In the genomic region with DNA sequence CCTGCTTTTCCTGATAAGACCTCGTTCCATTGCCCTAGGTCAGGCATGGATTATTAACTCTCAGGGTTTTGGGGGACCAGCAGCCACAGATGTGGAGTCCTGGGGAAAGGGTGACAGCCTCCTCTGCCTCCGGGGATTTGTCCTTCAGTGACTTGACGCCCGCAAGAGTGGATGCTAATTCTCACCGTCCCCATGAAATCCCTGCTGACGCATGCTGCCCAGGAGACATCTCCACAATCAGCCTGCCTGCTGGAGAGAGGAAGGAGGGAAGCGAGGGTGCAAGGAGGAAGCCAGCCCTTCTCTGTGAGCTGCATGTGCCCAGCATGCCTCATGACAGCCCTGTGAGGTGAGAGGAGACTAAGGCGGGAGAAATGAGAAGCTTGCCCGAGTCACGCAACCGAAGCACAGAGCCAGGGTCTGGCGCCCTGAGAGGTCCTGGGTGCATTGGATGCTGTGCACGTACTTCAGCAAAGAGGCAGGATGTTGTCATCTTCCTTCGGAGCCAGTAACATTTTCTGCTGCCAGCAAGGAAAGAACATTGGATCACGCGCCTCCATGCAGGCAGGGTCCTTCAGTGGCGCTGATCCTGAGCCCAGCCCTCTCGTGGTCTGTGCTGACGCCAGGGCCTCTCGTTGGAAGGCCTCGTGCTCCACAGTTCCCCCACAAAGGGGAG, we compare ENCODE assay signal across 1 cellular context.
TF ChIP-seq lines count a peak whose summit lies in the region.

No MANE protein-coding gene starts in this region.

TF ChIP-seq in liver, 16 proteins besides CTCF, POLR2A, EP300 and RAD21 (continued from another document):
- TF ChIP-seq, protein P1, sequence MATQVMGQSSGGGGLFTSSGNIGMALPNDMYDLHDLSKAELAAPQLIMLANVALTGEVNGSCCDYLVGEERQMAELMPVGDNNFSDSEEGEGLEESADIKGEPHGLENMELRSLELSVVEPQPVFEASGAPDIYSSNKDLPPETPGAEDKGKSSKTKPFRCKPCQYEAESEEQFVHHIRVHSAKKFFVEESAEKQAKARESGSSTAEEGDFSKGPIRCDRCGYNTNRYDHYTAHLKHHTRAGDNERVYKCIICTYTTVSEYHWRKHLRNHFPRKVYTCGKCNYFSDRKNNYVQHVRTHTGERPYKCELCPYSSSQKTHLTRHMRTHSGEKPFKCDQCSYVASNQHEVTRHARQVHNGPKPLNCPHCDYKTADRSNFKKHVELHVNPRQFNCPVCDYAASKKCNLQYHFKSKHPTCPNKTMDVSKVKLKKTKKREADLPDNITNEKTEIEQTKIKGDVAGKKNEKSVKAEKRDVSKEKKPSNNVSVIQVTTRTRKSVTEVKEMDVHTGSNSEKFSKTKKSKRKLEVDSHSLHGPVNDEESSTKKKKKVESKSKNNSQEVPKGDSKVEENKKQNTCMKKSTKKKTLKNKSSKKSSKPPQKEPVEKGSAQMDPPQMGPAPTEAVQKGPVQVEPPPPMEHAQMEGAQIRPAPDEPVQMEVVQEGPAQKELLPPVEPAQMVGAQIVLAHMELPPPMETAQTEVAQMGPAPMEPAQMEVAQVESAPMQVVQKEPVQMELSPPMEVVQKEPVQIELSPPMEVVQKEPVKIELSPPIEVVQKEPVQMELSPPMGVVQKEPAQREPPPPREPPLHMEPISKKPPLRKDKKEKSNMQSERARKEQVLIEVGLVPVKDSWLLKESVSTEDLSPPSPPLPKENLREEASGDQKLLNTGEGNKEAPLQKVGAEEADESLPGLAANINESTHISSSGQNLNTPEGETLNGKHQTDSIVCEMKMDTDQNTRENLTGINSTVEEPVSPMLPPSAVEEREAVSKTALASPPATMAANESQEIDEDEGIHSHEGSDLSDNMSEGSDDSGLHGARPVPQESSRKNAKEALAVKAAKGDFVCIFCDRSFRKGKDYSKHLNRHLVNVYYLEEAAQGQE (IDR thresholded peaks at IDR 0.05), result no peak
TF ChIP-seq in liver: peak in this region for 4.
